ENCODE assay signal across 21 cellular contexts in genomic region chr20:51656726-51657260, GRCh38.
A peak's percentile ranks its signal among the peaks of the same experiment; 100 is the strongest.
DNase-seq lines count a peak whose midpoint lies in the region; ATAC-seq, FAIRE-seq and TF ChIP-seq lines count a peak whose summit lies in the region.
"Had no signal": no experiment of that assay in that cellular context is flagged by ENCODE, and none has a peak within 500 bp of the region (broad histone marks: within the 10 kb centered on the region; RNA-seq: fewer than 3 reads in every experiment).

No MANE protein-coding gene starts in this region.

- H3K27ac ChIP-seq in HepG2 (ENCODE audit: extremely low read length, insufficient read depth, low read length) = no peak overlapping the region
- H3K27ac ChIP-seq in right lobe of liver = no peak overlapping the region
- H3K27ac ChIP-seq in OCI-LY7 (ENCODE audit: low read depth, low read length, poor library complexity, severe bottlenecking) = no peak overlapping the region
- H3K27ac ChIP-seq in endodermal cell (ENCODE audit: low read depth, low read length) = no peak overlapping the region
- no peak overlapping the region for H3K27ac ChIP-seq in coronary artery
- H3K27ac ChIP-seq: 22Rv1, C4-2B, HL-60 had no signal

- H3K4me2 ChIP-seq in HepG2 (ENCODE audit: low read depth, low read length) (no peak overlapping the region), OCI-LY7 (ENCODE audit: low read length) (no peak overlapping the region)

- no peak for FAIRE-seq in HepG2 (lab: Jason Lieb, UNC)
- FAIRE-seq: D721Med, GM18507 had no signal

- no peak for TF ChIP-seq CTCF in HepG2 (CRISPR knock-in tag; IDR thresholded peaks at IDR 0.05)
- TF ChIP-seq CTCF in right lobe of liver (IDR thresholded peaks at IDR 0.05) = no peak
- TF ChIP-seq CTCF in OCI-LY7 (conservative IDR thresholded peaks at IDR 0.05; ENCODE audit: low read length) = no peak
- TF ChIP-seq CTCF in endodermal cell (conservative IDR thresholded peaks at IDR 0.05) = no peak
- TF ChIP-seq CTCF in type B pancreatic cell (conservative IDR thresholded peaks at IDR 0.05) = no peak
- no peak for TF ChIP-seq CTCF in coronary artery (IDR thresholded peaks at IDR 0.05)

- no peak overlapping the region for H3K4me3 Mint-ChIP-seq in endodermal cell
- no peak overlapping the region for H3K4me3 Mint-ChIP-seq in type B pancreatic cell
- H3K4me3 Mint-ChIP-seq: CD4-positive, alpha-beta memory T cell had no signal

- no peaks in the 10 kb centered on the region for H3K9me2 ChIP-seq in OCI-LY7 (ENCODE audit: insufficient read depth, low read length)

- H3K4me3 ChIP-seq in HepG2 (replicated peaks in 1 of 3; ENCODE audit: insufficient read depth in 1 of 3, low read depth in 2 of 3, low read length in 3 of 3) = no peak overlapping the region
- H3K4me3 ChIP-seq in right lobe of liver = no peak overlapping the region
- H3K4me3 ChIP-seq in OCI-LY7 (ENCODE audit: low read depth, low read length, poor library complexity, severe bottlenecking) = no peak overlapping the region
- no peak overlapping the region for H3K4me3 ChIP-seq in endodermal cell (ENCODE audit: low read length)
- no peak overlapping the region for H3K4me3 ChIP-seq in coronary artery

- no peak for TF ChIP-seq RAD21 in HepG2 (CRISPR knock-in tag; IDR thresholded peaks at IDR 0.05)

- BruUV-seq in HepG2 (replicated peaks; lab: Mats Ljungman, UMichigan) (no TSS peak), OCI-LY7 (replicated peaks; lab: Mats Ljungman, UMichigan) (no TSS peak)

- CTCF ChIA-PET in HepG2 (lab: Yijun Ruan, JAX; ENCODE audit: low intra/inter-chr PET ratio, low total read pairs) = no interaction called here
- CTCF ChIA-PET in OCI-LY7 (lab: Charles Lee; ENCODE audit: unreplicated experiment) = no interaction called here

- H3K36me3 ChIP-seq in HepG2 (replicated peaks in 1 of 2; ENCODE audit: control insufficient read depth in 1 of 2, insufficient read depth in 2 of 2, low read length in 2 of 2) (peaks cover 5 to 9% of the 10 kb centered on the region in 2 experiments; a peak in 4 of 5 replicates), right lobe of liver (no peaks in the 10 kb centered on the region), OCI-LY7 (ENCODE audit: insufficient read depth, low read length) (no peaks in the 10 kb centered on the region), endodermal cell (ENCODE audit: control insufficient read depth, insufficient read depth, low read length) (peaks cover 22% of the 10 kb centered on the region)
- H3K36me3 ChIP-seq: BE2C had no signal

- H3K4me1 Mint-ChIP-seq in endodermal cell (peaks cover 6% of the 10 kb centered on the region), type B pancreatic cell (ENCODE audit: unreplicated experiment) (peaks cover 41% of the 10 kb centered on the region)

- H3K36me3 Mint-ChIP-seq in endodermal cell (ENCODE audit: low read depth) (peaks cover 40% of the 10 kb centered on the region), type B pancreatic cell (peaks cover 31% of the 10 kb centered on the region)
- H3K36me3 Mint-ChIP-seq: CD4-positive, alpha-beta memory T cell had no signal

- no peaks in the 10 kb centered on the region for H3K27me3 Mint-ChIP-seq in endodermal cell (ENCODE audit: insufficient read depth)
- H3K27me3 Mint-ChIP-seq in type B pancreatic cell = no peaks in the 10 kb centered on the region

- H3K27me3 ChIP-seq in HepG2 (ENCODE audit: control insufficient read depth in 1 of 2, insufficient read depth in 2 of 2, low read length in 2 of 2) (no peaks in the 10 kb centered on the region), right lobe of liver (no peaks in the 10 kb centered on the region), endodermal cell (ENCODE audit: control insufficient read depth, insufficient read depth, low read length, poor library complexity, severe bottlenecking) (no peaks in the 10 kb centered on the region)
- H3K27me3 ChIP-seq: BE2C had no signal

- 94% methylated on average over 21 of the region's 21 CpGs for WGBS in HepG2 (ENCODE audit: low lambda C conversion rate)
- 93% methylated on average over 21 of the region's 21 CpGs for WGBS in right lobe of liver (ENCODE audit: insufficient coverage, low coverage, low lambda C conversion rate, missing lambda C conversion rate)
- 92 to 95% methylated on average over 17 to 21 of the region's 21 CpGs for WGBS in endodermal cell (ENCODE audit: insufficient coverage in 1 of 2, insufficient read length in 1 of 2), 2 experiments

- no peak for ATAC-seq in HepG2
- ATAC-seq in right lobe of liver = no peak

- intact Hi-C loops in HepG2 (cut with micrococcal nuclease; ENCODE audit: unreplicated experiment) = no loop called here
- intact Hi-C loops in right lobe of liver (cut with DNase I) = no loop called here
- intact Hi-C loops in OCI-LY7 (cut with micrococcal nuclease; ENCODE audit: unreplicated experiment) = no loop called here

- H3K4me1 ChIP-seq in HepG2 (ENCODE audit: insufficient read depth, low read length) (peaks cover 40% of the 10 kb centered on the region), right lobe of liver (no peaks in the 10 kb centered on the region), OCI-LY7 (ENCODE audit: insufficient read depth, low read length, poor library complexity, severe bottlenecking) (peaks cover 57% of the 10 kb centered on the region), endodermal cell (ENCODE audit: control insufficient read depth, insufficient read depth, low read length) (peaks cover 5% of the 10 kb centered on the region)
- H3K4me1 ChIP-seq: BE2C had no signal

- no peaks in the 10 kb centered on the region for H3K79me2 ChIP-seq in HepG2 (ENCODE audit: insufficient read depth, low read length)
- no peaks in the 10 kb centered on the region for H3K79me2 ChIP-seq in OCI-LY7 (ENCODE audit: insufficient read depth, low read depth, low read length)

- TF ChIP-seq POLR2A in HepG2 (IDR thresholded peaks at IDR 0.05; ENCODE audit: insufficient read depth in 1 of 2, low read depth in 2 of 2, low read length in 2 of 2) (no peak), right lobe of liver (IDR thresholded peaks at IDR 0.05) (no peak)

- peak overlapping the region; percentile 28 for H3K27ac Mint-ChIP-seq in endodermal cell
- H3K27ac Mint-ChIP-seq in type B pancreatic cell = peak overlapping the region; percentile 44
- H3K27ac Mint-ChIP-seq: CD4-positive, alpha-beta memory T cell had no signal

- H2AFZ ChIP-seq in HepG2 (ENCODE audit: low read length) (no peak overlapping the region), OCI-LY7 (ENCODE audit: low read length) (peak overlapping the region; percentile 3; the same call in 1 of the 2 replicates)

- DNase-seq in HepG2 (ENCODE audit: low spot score) (no peak), right lobe of liver (no peak), OCI-LY7 (ENCODE audit: low spot score) (no peak), endodermal cell (no peak), type B pancreatic cell (ENCODE audit: extremely low spot score, unreplicated experiment) (no peak), AG08396 (ENCODE audit: low spot score) (no peak), UCSD-AML1 (lab: John Stamatoyannopoulos, UW; ENCODE audit: unreplicated experiment) (no peak), coronary artery (ENCODE audit: low spot score) (no peak)
- DNase-seq: BE2C; CD4-positive, alpha-beta memory T cell; DMS153; DMS79 treated with DMSO at 0.1 percent for 48 hours; GF-D8; H7; IMR-90; KG1 had no signal

- H3K9me3 ChIP-seq in HepG2 (ENCODE audit: low read length) (no peaks in the 10 kb centered on the region), right lobe of liver (no peaks in the 10 kb centered on the region), OCI-LY7 (ENCODE audit: low read length) (no peaks in the 10 kb centered on the region), endodermal cell (ENCODE audit: control insufficient read depth, low read length) (no peaks in the 10 kb centered on the region)
- H3K9me3 ChIP-seq: BE2C had no signal

- H3K9ac ChIP-seq in HepG2 (ENCODE audit: insufficient read depth, low read depth, low read length) (no peak overlapping the region), endodermal cell (ENCODE audit: extremely low read depth, low read length, poor library complexity, severe bottlenecking) (no peak overlapping the region)

- in situ Hi-C loops in HepG2 (cut with HindIII; ENCODE audit: extremely low pct_ligation_motif_present, low pct_unique_long_range_greater_than_20kb) = no loop called here

- TF ChIP-seq EP300 in HepG2 (IDR thresholded peaks at IDR 0.05; ENCODE audit: low read depth in 2 of 2, low read length in 2 of 2) (no peak), HepG2 (CRISPR knock-in tag; IDR thresholded peaks at IDR 0.05; ENCODE audit: borderline replicate concordance) (no peak)

- H4K20me1 ChIP-seq in HepG2 (ENCODE audit: insufficient read depth, low read length) (no peaks in the 10 kb centered on the region), OCI-LY7 (ENCODE audit: insufficient read depth, low read length) (no peaks in the 10 kb centered on the region)

- H3K9me3 Mint-ChIP-seq in endodermal cell (no peaks in the 10 kb centered on the region), type B pancreatic cell (no peaks in the 10 kb centered on the region)
- H3K9me3 Mint-ChIP-seq: CD4-positive, alpha-beta memory T cell had no signal

- POLR2A ChIA-PET in HepG2 (lab: Yijun Ruan, JAX) = no interaction called here
- POLR2A ChIA-PET in OCI-LY7 (lab: Charles Lee) = interaction anchor here (2.4 kb wide), 1 partner anchor 10 kb away, joined by 9 read pairs; no protein-coding TSS in a partner anchor

TF ChIP-seq in HepG2, 621 proteins besides CTCF, POLR2A, EP300 and RAD21:
- TF ChIP-seq FOXA1 (IDR thresholded peaks at IDR 0.05) (no peak), FOXA1 (CRISPR knock-in tag; IDR thresholded peaks at IDR 0.05) (no peak), NR2F2 (IDR thresholded peaks at IDR 0.05; ENCODE audit: borderline replicate concordance, low read depth) (no peak), SSRP1 (CRISPR knock-in tag; IDR thresholded peaks at IDR 0.05) (no peak), KAT7 (CRISPR knock-in tag; IDR thresholded peaks at IDR 0.05; ENCODE audit: borderline replicate concordance) (no peak), ZNF775 (CRISPR knock-in tag; IDR thresholded peaks at IDR 0.05; ENCODE audit: borderline replicate concordance) (no peak), MTA1 (CRISPR knock-in tag; IDR thresholded peaks at IDR 0.05; ENCODE audit: borderline replicate concordance) (0 out of 2 replicates have a peak, but pooled peaks have one; percentile 37), ZNF768 (CRISPR knock-in tag; IDR thresholded peaks at IDR 0.05) (0 out of 2 replicates have a peak, but pooled peaks have one; percentile 20)
